8 cellular contexts compared by ENCODE assay signal in the genomic region with DNA sequence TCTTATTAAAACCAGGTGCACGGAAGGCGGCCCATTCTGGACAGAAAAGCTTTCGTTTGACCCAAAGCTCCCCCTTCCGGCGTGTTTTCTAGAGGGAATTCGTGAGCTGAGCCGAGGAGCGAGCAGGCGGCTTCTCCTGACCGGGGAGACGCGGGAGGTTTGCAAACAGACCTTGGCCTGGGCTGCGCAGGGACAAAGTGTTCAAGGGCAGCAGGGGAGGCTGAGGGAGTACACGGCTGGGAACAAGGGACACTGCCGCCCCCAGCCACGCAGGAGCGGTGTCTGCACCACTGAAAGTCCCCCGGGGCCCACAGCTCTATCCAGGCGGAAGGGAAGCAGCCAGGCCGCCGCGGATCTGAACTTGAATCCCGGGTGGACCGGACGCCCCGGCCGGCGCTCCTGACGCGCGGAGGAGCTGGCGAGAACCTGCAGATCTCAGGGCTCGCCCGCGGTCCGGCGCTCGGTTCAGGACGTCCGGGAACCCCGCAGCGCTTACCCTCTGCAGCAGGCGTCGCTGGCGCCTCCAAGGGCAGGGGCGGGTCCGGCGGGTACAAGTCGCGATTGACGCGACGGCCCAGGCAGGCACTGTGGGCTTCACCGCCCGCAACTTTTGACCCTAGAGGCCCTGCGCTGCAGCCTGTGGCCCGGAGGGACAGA.
DNase-seq lines count a peak whose midpoint lies in the region; ATAC-seq, FAIRE-seq and TF ChIP-seq lines count a peak whose summit lies in the region.

No MANE protein-coding gene starts in this region.

- TF ChIP-seq CTCF in GM12875 (IDR thresholded peaks at IDR 0.05; ENCODE audit: borderline replicate concordance, insufficient read depth, low read depth, low read length) = 0 out of 2 replicates have a peak, but pooled peaks have one; percentile 1

- no peaks in the 10 kb centered on the region for H3K9me3 ChIP-seq in small intestine (ENCODE audit: control insufficient read depth, low read depth)

- H3K27me3 Mint-ChIP-seq in T-cell = peaks cover 47 to 55% of the 10 kb centered on the region in 2 donors

- H3K4me3 Mint-ChIP-seq in T-cell = peak overlapping the region; percentile 70 to 79 (median 76)

- WGBS in small intestine, 3 donors = 10 to 26% (median 13%) methylated on average over 37 to 57 of the region's 57 CpGs

- no peak overlapping the region for H3K27ac ChIP-seq in small intestine (ENCODE audit: low read depth in 1 of 2, low read length in 1 of 2)

- H3K4me1 Mint-ChIP-seq in T-cell = peaks cover 14 to 18% (median 16%) of the 10 kb centered on the region in 3 donors

- POLR2A ChIA-PET in T-cell (lab: Charles Lee) = interaction anchor here in 1 of 2 donors (0.5 kb wide), 1 partner anchor 10 kb away, joined by 5 read pairs; no protein-coding TSS in a partner anchor

- no peaks in the 10 kb centered on the region for H3K36me3 ChIP-seq in small intestine (ENCODE audit: control insufficient read depth in 2 of 2, insufficient read depth in 2 of 2, low read length in 2 of 2)

- no peaks in the 10 kb centered on the region for H3K36me3 Mint-ChIP-seq in T-cell

- FAIRE-seq in small intestine (lab: Jason Lieb, UNC) = no peak

- DNase-seq in T-cell (peak in 11 of 34 experiments; percentile 2 to 22 (median 7)), cerebellar cortex (ENCODE audit: low spot score) (peak; percentile 37), iris pigment epithelial cell (ENCODE audit: low read depth) (peak; percentile 65), small intestine (peak; percentile 44), NCI-H1694 (lab: John Stamatoyannopoulos, UW) (no peak)

- H3K27ac Mint-ChIP-seq in T-cell = no peak overlapping the region

- H3K9me3 Mint-ChIP-seq in T-cell = no peaks in the 10 kb centered on the region

- CTCF ChIA-PET in T-cell (lab: Charles Lee) = interaction anchor here (0.6 to 1.1 kb wide), 12 partner anchors 10 to 1820 kb away, joined by 3 to 9 read pairs (median 4); no protein-coding TSS in a partner anchor

- H3K27me3 ChIP-seq in small intestine (ENCODE audit: control insufficient read depth in 2 of 2, insufficient read depth in 2 of 2, low read length in 2 of 2) = peaks cover 0 to 2% of the 10 kb centered on the region in 2 donors

- no peaks in the 10 kb centered on the region for H3K4me1 ChIP-seq in small intestine (ENCODE audit: control insufficient read depth in 2 of 2, insufficient read depth in 1 of 2, low read depth in 1 of 2, low read length in 1 of 2)

- ATAC-seq in T-cell (replicated peaks in 1 of 4) = peak; percentile 44 to 69 (median 50)
- ATAC-seq in GM21529 (IDR thresholded peaks at IDR 0.05; ENCODE audit: unreplicated experiment) = no peak
- ATAC-seq in GM19351 (IDR thresholded peaks at IDR 0.05; ENCODE audit: unreplicated experiment) = no peak

- H3K4me3 ChIP-seq in GM12875 (ENCODE audit: low read depth, low read length) = peak overlapping the region; percentile 39
- H3K4me3 ChIP-seq in small intestine (ENCODE audit: low read depth in 1 of 2, low read length in 2 of 2) = peak overlapping the region in 1 of 2 donors; percentile 22

Comparison
In these comparisons a context has a peak if more than half of its experiments do, and no peak if none do; other contexts are left out.
1. ATAC-seq: peak in T-cell (4 of 4); none in GM21529 (single experiment) and GM19351 (single experiment).